8 cellular contexts compared by ENCODE assay signal in the genomic region with DNA sequence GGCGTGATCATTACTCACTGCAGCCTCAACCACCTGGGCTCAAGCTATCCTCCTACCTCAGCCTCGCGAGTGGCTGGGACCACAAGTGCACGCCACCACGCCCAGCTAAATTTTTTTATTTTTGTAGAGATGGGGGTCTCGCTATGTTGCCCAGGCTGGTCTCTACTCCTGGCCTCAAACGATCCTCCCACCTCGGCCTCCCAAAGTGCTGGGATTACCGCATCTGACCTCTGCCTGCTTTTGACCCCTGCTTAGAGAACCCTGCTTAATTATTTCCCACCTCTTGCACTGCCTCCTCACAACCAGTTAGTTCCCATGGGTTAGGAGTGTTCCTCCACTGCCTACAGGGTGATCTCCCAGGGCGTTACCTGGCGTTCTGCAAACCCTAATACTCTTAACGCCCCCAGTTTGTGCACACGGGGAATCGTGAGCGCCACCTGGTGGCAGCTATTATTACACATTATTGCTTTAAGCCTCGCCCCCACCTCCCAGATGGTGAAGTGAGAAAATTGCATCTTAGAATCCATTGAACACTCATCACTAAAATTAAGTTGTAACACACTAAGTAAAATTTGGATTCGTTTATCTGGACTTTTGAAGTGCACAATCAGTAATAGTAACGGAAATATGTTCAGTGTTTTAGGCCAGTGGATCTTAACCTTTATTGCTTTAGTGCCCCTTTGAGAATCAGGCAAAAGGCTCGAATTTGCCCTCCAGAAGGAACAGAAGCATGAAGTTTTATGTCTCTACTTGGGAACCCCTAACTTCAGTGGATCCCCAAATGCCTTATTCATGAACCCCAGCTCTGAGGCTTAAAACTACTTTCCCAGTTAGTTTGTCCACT.
DNase-seq lines count a peak whose midpoint lies in the region; ATAC-seq and TF ChIP-seq lines count a peak whose summit lies in the region.

No MANE protein-coding gene starts in this region.

- DNase-seq in KG1 (lab: John Stamatoyannopoulos, UW) (peak; percentile 58), T-helper 2 cell (peak; percentile 16 to 64 (median 39)), ascending aorta (ENCODE audit: low spot score in 2 of 2) (no peak), iris pigment epithelial cell (ENCODE audit: low read depth) (peak; percentile 36), DMS79 treated with DMSO at 0.1 percent for 48 hours (lab: John Stamatoyannopoulos, UW) (no peak)
- DNase-seq in stimulated activated CD4-positive, alpha-beta T cell treated with anti-CD3 and anti-CD28 coated beads, TNF-alpha, amount 100 ng/mL, for 1 hour (ENCODE audit: low read depth in 3 of 3, low spot score in 1 of 3) = peak in 2 of 3 donors; percentile 11 to 49

- intact Hi-C loops in ascending aorta (cut with DNase I) = no loop called here

- H3K27me3 ChIP-seq in DOHH2 (ENCODE audit: control insufficient read depth, low read length) (peaks cover 2% of the 10 kb centered on the region; the same call in 1 of the 2 replicates), ascending aorta (no peaks in the 10 kb centered on the region)

- peak; percentile 99 for TF ChIP-seq CTCF in DOHH2 (IDR thresholded peaks at IDR 0.05; ENCODE audit: low read depth, low read length, poor library complexity, severe bottlenecking)
- TF ChIP-seq CTCF in ascending aorta (IDR thresholded peaks at IDR 0.05) = peak in 2 of 3 experiments; percentile 44 to 65

- H3K4me3 ChIP-seq in DOHH2 (ENCODE audit: low read length) = no peak overlapping the region
- H3K4me3 ChIP-seq in ascending aorta = no peak overlapping the region

- peaks cover 3% of the 10 kb centered on the region; the same call in 1 of the 2 replicates for H3F3A ChIP-seq in DOHH2 (ENCODE audit: control insufficient read depth, insufficient read depth)

- no peaks in the 10 kb centered on the region for H3K9me3 ChIP-seq in DOHH2 (ENCODE audit: control insufficient read depth, insufficient read depth, low read length)
- no peaks in the 10 kb centered on the region for H3K9me3 ChIP-seq in ascending aorta

- H3K4me2 ChIP-seq in DOHH2 (ENCODE audit: low read length) = no peak overlapping the region

- H3K9me2 ChIP-seq in DOHH2 (replicated peaks; ENCODE audit: control insufficient read depth, low read length) = no peaks in the 10 kb centered on the region

- H4K20me1 ChIP-seq in DOHH2 (ENCODE audit: control insufficient read depth, insufficient read depth, low read depth, low read length) = no peaks in the 10 kb centered on the region

- ATAC-seq in HG03139 (IDR thresholded peaks at IDR 0.05; ENCODE audit: unreplicated experiment) = no peak

- H3K79me2 ChIP-seq in DOHH2 (ENCODE audit: control insufficient read depth, low read length) = no peaks in the 10 kb centered on the region

- H3K27ac ChIP-seq in DOHH2 (ENCODE audit: low read depth, low read length) = no peak overlapping the region
- no peak overlapping the region for H3K27ac ChIP-seq in ascending aorta

- H3K36me3 ChIP-seq in DOHH2 (ENCODE audit: control insufficient read depth, low read length) = no peaks in the 10 kb centered on the region
- H3K36me3 ChIP-seq in ascending aorta = no peaks in the 10 kb centered on the region

- no peaks in the 10 kb centered on the region for H3K4me1 ChIP-seq in DOHH2 (ENCODE audit: control insufficient read depth, low read length)
- no peaks in the 10 kb centered on the region for H3K4me1 ChIP-seq in ascending aorta

Comparison
In these comparisons a context has a peak if more than half of its experiments do, and no peak if none do; other contexts are left out.
1. DNase-seq: peak in KG1 (single experiment), T-helper 2 cell (5 of 5), iris pigment epithelial cell (single experiment) and stimulated activated CD4-positive, alpha-beta T cell treated with anti-CD3 and anti-CD28 coated beads, TNF-alpha, amount 100 ng/mL, for 1 hour (2 of 3); none in ascending aorta (0 of 2) and DMS79 treated with DMSO at 0.1 percent for 48 hours (single experiment).